In genomic region chr14:75547552-75548250, GRCh38 we compare ENCODE assay signal across 23 cellular contexts. TPM values are rescaled to one million over a fixed set of nuclear protein-coding genes. Genes with fewer than 3 reads are reported as not detected.
DNase-seq lines count a peak whose midpoint lies in the region; ATAC-seq lines count a peak whose summit lies in the region.
"Had no signal": no experiment of that assay in that cellular context is flagged by ENCODE, and none has a peak within 500 bp of the region (broad histone marks: within the 10 kb centered on the region; RNA-seq: fewer than 3 reads in every experiment).

No MANE protein-coding gene starts in this region.

- no peaks in the 10 kb centered on the region for H3K9me3 Mint-ChIP-seq in activated CD8-positive, alpha-beta memory T cell treated with anti-CD3 and anti-CD28 coated beads, Interleukin-2, amount 10 ng/mL, durations not matched to agents 7 days and 5 days (ENCODE audit: low read depth)
- H3K9me3 Mint-ChIP-seq in CD4-positive, CD25-positive, alpha-beta regulatory T cell, result no peaks in the 10 kb centered on the region
- no peaks in the 10 kb centered on the region for H3K9me3 Mint-ChIP-seq in activated T-helper 17 cell treated with anti-CD3 and anti-CD28 coated beads, Interleukin-2, amount 50 U/mL, for 72 hours
- H3K9me3 Mint-ChIP-seq: activated naive CD8-positive, alpha-beta T cell treated with anti-CD3 and anti-CD28 coated beads, Interleukin-2, amount 10 ng/mL, durations not matched to agents 7 days and 5 days; stimulated activated naive CD8-positive, alpha-beta T cell treated with anti-CD3 and anti-CD28 coated beads, Interleukin-15, Interleukin-2, amounts not matched to agents 100 ng/mL and 50 ng/mL, for 24 hours had no signal

- no peak overlapping the region for H3K4ac ChIP-seq in trophoblast cell (ENCODE audit: low read depth, low read length)

- no peaks in the 10 kb centered on the region for H3K9me3 ChIP-seq in CD4-positive, CD25-positive, alpha-beta regulatory T cell (ENCODE audit: control insufficient read depth in 2 of 2, low read length in 2 of 2)
- peaks cover 5% of the 10 kb centered on the region for H3K9me3 ChIP-seq in trophoblast cell (ENCODE audit: insufficient read depth, low read depth, low read length)
- H3K9me3 ChIP-seq: upper lobe of left lung had no signal

- peak; percentile 48 for DNase-seq in activated CD8-positive, alpha-beta memory T cell treated with anti-CD3 and anti-CD28 coated beads, Interleukin-2, amount 50 U/mL, for 48 hours
- DNase-seq in activated CD8-positive, alpha-beta memory T cell treated with anti-CD3 and anti-CD28 coated beads, Interleukin-2, amount 10 ng/mL, durations not matched to agents 7 days and 5 days, result no peak
- no peak for DNase-seq in CD4-positive, CD25-positive, alpha-beta regulatory T cell
- DNase-seq in trophoblast cell, result no peak
- DNase-seq in KG1 (lab: John Stamatoyannopoulos, UW), result no peak
- no peak for DNase-seq in AG08396 (ENCODE audit: low spot score)
- DNase-seq: activated naive CD8-positive, alpha-beta T cell treated with anti-CD3 and anti-CD28 coated beads, Interleukin-2, amount 10 ng/mL, durations not matched to agents 7 days and 5 days; brain microvascular endothelial cell; cortex of kidney; MV-4-11; NCI-H1930; nucleus accumbens; right cardiac atrium; SW 1271; upper lobe of left lung had no signal

- peaks cover 23% of the 10 kb centered on the region for H3K36me3 ChIP-seq in CD4-positive, CD25-positive, alpha-beta regulatory T cell (ENCODE audit: control insufficient read depth, insufficient read depth, low read length)
- H3K36me3 ChIP-seq in trophoblast cell (ENCODE audit: control insufficient read depth in 1 of 2, insufficient read depth in 2 of 2, low read length in 2 of 2), result no peaks in the 10 kb centered on the region
- H3K36me3 ChIP-seq: brain microvascular endothelial cell had no signal

- H3K4me3 Mint-ChIP-seq in activated CD8-positive, alpha-beta memory T cell treated with anti-CD3 and anti-CD28 coated beads, Interleukin-2, amount 10 ng/mL, durations not matched to agents 7 days and 5 days, result no peak overlapping the region
- peak overlapping the region in 2 of 4 donors; percentile 67 to 68 for H3K4me3 Mint-ChIP-seq in CD4-positive, CD25-positive, alpha-beta regulatory T cell
- peak overlapping the region; percentile 76 for H3K4me3 Mint-ChIP-seq in activated T-helper 17 cell treated with anti-CD3 and anti-CD28 coated beads, Interleukin-2, amount 50 U/mL, for 72 hours
- H3K4me3 Mint-ChIP-seq: activated naive CD8-positive, alpha-beta T cell treated with anti-CD3 and anti-CD28 coated beads, Interleukin-2, amount 10 ng/mL, durations not matched to agents 7 days and 5 days had no signal

- H3K4me1 Mint-ChIP-seq in activated CD8-positive, alpha-beta memory T cell treated with anti-CD3 and anti-CD28 coated beads, Interleukin-2, amount 10 ng/mL, durations not matched to agents 7 days and 5 days, result peaks cover 71% of the 10 kb centered on the region
- H3K4me1 Mint-ChIP-seq in CD4-positive, CD25-positive, alpha-beta regulatory T cell, result peaks cover 4 to 71% (median 36%) of the 10 kb centered on the region in 4 donors
- H3K4me1 Mint-ChIP-seq in activated T-helper 17 cell treated with anti-CD3 and anti-CD28 coated beads, Interleukin-2, amount 50 U/mL, for 72 hours, result peaks cover 49% of the 10 kb centered on the region

- ATAC-seq in activated CD8-positive, alpha-beta memory T cell treated with anti-CD3 and anti-CD28 coated beads, Interleukin-2, amount 10 ng/mL, durations not matched to agents 7 days and 5 days, result no peak
- ATAC-seq in CD4-positive, CD25-positive, alpha-beta regulatory T cell (ENCODE audit: low read depth in 2 of 2), result no peak
- ATAC-seq in activated T-helper 17 cell treated with anti-CD3 and anti-CD28 coated beads, Interleukin-2, amount 50 U/mL, for 72 hours (replicated peaks), result no peak
- ATAC-seq in GM19395 (IDR thresholded peaks at IDR 0.05; ENCODE audit: unreplicated experiment), result no peak
- ATAC-seq: HCT116, K562 had no signal

- no peak overlapping the region for H3K14ac ChIP-seq in trophoblast cell (ENCODE audit: low read length)

- no peak overlapping the region for H2BK120ac ChIP-seq in trophoblast cell (ENCODE audit: insufficient read depth, low read length, poor library complexity)

- H3K36me3 Mint-ChIP-seq in activated CD8-positive, alpha-beta memory T cell treated with anti-CD3 and anti-CD28 coated beads, Interleukin-2, amount 10 ng/mL, durations not matched to agents 7 days and 5 days, result peaks cover 42% of the 10 kb centered on the region
- peaks cover 23% of the 10 kb centered on the region for H3K36me3 Mint-ChIP-seq in CD4-positive, CD25-positive, alpha-beta regulatory T cell
- H3K36me3 Mint-ChIP-seq in activated T-helper 17 cell treated with anti-CD3 and anti-CD28 coated beads, Interleukin-2, amount 50 U/mL, for 72 hours (ENCODE audit: low read depth), result peaks cover 81% of the 10 kb centered on the region

- H3K4me3 ChIP-seq in CD4-positive, CD25-positive, alpha-beta regulatory T cell (ENCODE audit: low read depth, low read length), result no peak overlapping the region
- no peak overlapping the region for H3K4me3 ChIP-seq in trophoblast cell (ENCODE audit: low read depth, low read length)
- H3K4me3 ChIP-seq: K562, upper lobe of left lung had no signal

- no peak overlapping the region for H3K9ac ChIP-seq in trophoblast cell (ENCODE audit: low read length)

- no peaks in the 10 kb centered on the region for H3K79me2 ChIP-seq in trophoblast cell (ENCODE audit: control insufficient read depth, insufficient read depth, low read length, poor library complexity)

- H3K18ac ChIP-seq in trophoblast cell (ENCODE audit: low read length), result no peak overlapping the region

- no peaks in the 10 kb centered on the region for H3K27me3 ChIP-seq in CD4-positive, CD25-positive, alpha-beta regulatory T cell (ENCODE audit: control insufficient read depth, insufficient read depth, low read length)
- H3K27me3 ChIP-seq in trophoblast cell (ENCODE audit: insufficient read depth, low read length), result no peaks in the 10 kb centered on the region
- H3K27me3 ChIP-seq: brain microvascular endothelial cell, upper lobe of left lung had no signal

- no peak overlapping the region for H4K12ac ChIP-seq in trophoblast cell (ENCODE audit: low read depth, low read length)

- H3K79me1 ChIP-seq in trophoblast cell (ENCODE audit: low read length), result peaks cover 3% of the 10 kb centered on the region

- no peak overlapping the region for H4K8ac ChIP-seq in trophoblast cell (ENCODE audit: low read depth, low read length)

- no peak overlapping the region for H3K27ac Mint-ChIP-seq in activated CD8-positive, alpha-beta memory T cell treated with anti-CD3 and anti-CD28 coated beads, Interleukin-2, amount 10 ng/mL, durations not matched to agents 7 days and 5 days
- peak overlapping the region in 2 of 3 donors; percentile 58 to 76 for H3K27ac Mint-ChIP-seq in CD4-positive, CD25-positive, alpha-beta regulatory T cell
- peak overlapping the region; percentile 89 for H3K27ac Mint-ChIP-seq in activated T-helper 17 cell treated with anti-CD3 and anti-CD28 coated beads, Interleukin-2, amount 50 U/mL, for 72 hours
- H3K27ac Mint-ChIP-seq: activated naive CD8-positive, alpha-beta T cell treated with anti-CD3 and anti-CD28 coated beads, Interleukin-2, amount 10 ng/mL, durations not matched to agents 7 days and 5 days had no signal

- no peak overlapping the region for H3K23ac ChIP-seq in trophoblast cell (ENCODE audit: low read length)

- H2AK5ac ChIP-seq in trophoblast cell (ENCODE audit: low read length), result peak overlapping the region; percentile 48

- no peak overlapping the region for H3K4me2 ChIP-seq in trophoblast cell (ENCODE audit: low read length)

- no peak overlapping the region for H2BK5ac ChIP-seq in trophoblast cell (ENCODE audit: low read depth, low read length, poor library complexity)

- peak overlapping the region; percentile 4 for H4K91ac ChIP-seq in trophoblast cell (ENCODE audit: low read depth, low read length)

- no peaks in the 10 kb centered on the region for H3K27me3 Mint-ChIP-seq in activated CD8-positive, alpha-beta memory T cell treated with anti-CD3 and anti-CD28 coated beads, Interleukin-2, amount 10 ng/mL, durations not matched to agents 7 days and 5 days
- peaks cover 4% of the 10 kb centered on the region for H3K27me3 Mint-ChIP-seq in CD4-positive, CD25-positive, alpha-beta regulatory T cell
- H3K27me3 Mint-ChIP-seq in activated T-helper 17 cell treated with anti-CD3 and anti-CD28 coated beads, Interleukin-2, amount 50 U/mL, for 72 hours, result no peaks in the 10 kb centered on the region
- H3K27me3 Mint-ChIP-seq: activated naive CD8-positive, alpha-beta T cell treated with anti-CD3 and anti-CD28 coated beads, Interleukin-2, amount 10 ng/mL, durations not matched to agents 7 days and 5 days; stimulated activated naive CD8-positive, alpha-beta T cell treated with anti-CD3 and anti-CD28 coated beads, Interleukin-15, Interleukin-2, amounts not matched to agents 100 ng/mL and 50 ng/mL, for 24 hours had no signal

- whole genome bisulfite sequencing in trophoblast cell (ENCODE audit: extremely low coverage, insufficient coverage, insufficient read length), result no CpG with 5 or more reads among the region's 11 CpGs

- no peak overlapping the region for H3K27ac ChIP-seq in CD4-positive, CD25-positive, alpha-beta regulatory T cell (ENCODE audit: insufficient read depth, low read length, poor library complexity, severe bottlenecking)
- no peak overlapping the region for H3K27ac ChIP-seq in trophoblast cell (ENCODE audit: low read depth, low read length)
- H3K27ac ChIP-seq: brain microvascular endothelial cell, RWPE1, upper lobe of left lung had no signal

- H3K4me1 ChIP-seq in CD4-positive, CD25-positive, alpha-beta regulatory T cell (ENCODE audit: control insufficient read depth, insufficient read depth, low read length, poor library complexity, severe bottlenecking), result peaks cover 32% of the 10 kb centered on the region
- peaks cover 11 to 21% of the 10 kb centered on the region in 2 experiments for H3K4me1 ChIP-seq in trophoblast cell (ENCODE audit: control insufficient read depth in 1 of 2, insufficient read depth in 2 of 2, low read length in 2 of 2)

- CTCF ChIA-PET in activated CD8-positive, alpha-beta memory T cell treated with anti-CD3 and anti-CD28 coated beads, Interleukin-2, amount 10 ng/mL, durations not matched to agents 7 days and 5 days (lab: Charles Lee), result interaction anchor here (1.4 to 4.7 kb wide), 3 partner anchors 14 to 106 kb away, joined by 3 to 33 read pairs (median 4); no protein-coding TSS in a partner anchor

- no peak overlapping the region for H2AFZ ChIP-seq in trophoblast cell (ENCODE audit: insufficient read depth, low read length, poor library complexity)

- no peak overlapping the region for H2BK12ac ChIP-seq in trophoblast cell (ENCODE audit: low read length)

RNA-seq across cellular contexts. Expression of gene BATF, which starts 25.4 kb away (rescaled TPM):
- 10 to 100 TPM; 74.6 to 81.3 TPM for total RNA-seq in activated CD8-positive, alpha-beta memory T cell treated with anti-CD3 and anti-CD28 coated beads, Interleukin-2, amount 10 ng/mL, durations not matched to agents 7 days and 5 days
- total RNA-seq in CD4-positive, CD25-positive, alpha-beta regulatory T cell, result 50.7 TPM
- polyA plus RNA-seq in CD4-positive, CD25-positive, alpha-beta regulatory T cell, result 100 to 1,000 TPM in 3 of 4 donors, 10 to 100 TPM in 1; 86.8 to 119 (median 109) TPM
- 100 to 1,000 TPM; 123 to 211 TPM for total RNA-seq in activated T-helper 17 cell treated with anti-CD3 and anti-CD28 coated beads, Interleukin-2, amount 50 U/mL, for 72 hours
- polyA plus RNA-seq in trophoblast cell (2013), result 1.9 and 2.2 TPM in 2 replicates
- total RNA-seq: kidney epithelial cell, NCI-H460 had no signal

RNA-seq across cellular contexts. Expression of gene FLVCR2, which starts 30.7 kb away (rescaled TPM):
- total RNA-seq in activated CD8-positive, alpha-beta memory T cell treated with anti-CD3 and anti-CD28 coated beads, Interleukin-2, amount 10 ng/mL, durations not matched to agents 7 days and 5 days, result 1 to 10 TPM; 2.1 to 5.8 TPM
- 5.4 TPM for total RNA-seq in CD4-positive, CD25-positive, alpha-beta regulatory T cell
- polyA plus RNA-seq in CD4-positive, CD25-positive, alpha-beta regulatory T cell, result 1 to 10 TPM; 4.4 to 7.7 (median 6.0) TPM
- 10 to 100 TPM in 1 of 2 donors, 1 to 10 TPM in 1; 8.5 to 18.5 TPM for total RNA-seq in activated T-helper 17 cell treated with anti-CD3 and anti-CD28 coated beads, Interleukin-2, amount 50 U/mL, for 72 hours
- polyA plus RNA-seq in trophoblast cell (2013), result 23.1 and 26.4 TPM in 2 replicates
- polyA plus RNA-seq: K562 had no signal
